ENCODE assay signal across 28 cellular contexts in genomic region chr7:51867117-51867516, GRCh38.
"Had no signal": no experiment of that assay in that cellular context is flagged by ENCODE, and none has a peak within 500 bp of the region (broad histone marks: within the 10 kb centered on the region; RNA-seq: fewer than 3 reads in every experiment).

No MANE protein-coding gene starts in this region.

- H3K36me3 ChIP-seq: left lung, lower lobe of right lung, neural progenitor cell, ovary, right atrium auricular region, right lobe of liver, suprapubic skin, thoracic aorta, tibial nerve, uterus had no signal

- H3K36me3 Mint-ChIP-seq: immature natural killer cell, mesothelial cell of epicardium, naive B cell, natural killer cell, neural progenitor cell, type B pancreatic cell had no signal

- H3K4me1 ChIP-seq: left lung, lower lobe of right lung, neural progenitor cell, right atrium auricular region, right lobe of liver, suprapubic skin, tibial nerve, uterus had no signal

- ATAC-seq: left colon, left lung, lower lobe of right lung, natural killer cell had no signal

- H3K27ac ChIP-seq: left lung, lower lobe of right lung, neural progenitor cell, ovary, right atrium auricular region, right lobe of liver, suprapubic skin, thoracic aorta, tibial nerve, uterus had no signal

- H3K27me3 ChIP-seq: left lung, neural progenitor cell, ovary, right atrium auricular region, right lobe of liver, suprapubic skin, tibial nerve, uterus had no signal

- H3K9me3 ChIP-seq: lower lobe of right lung, ovary, right atrium auricular region, right lobe of liver, suprapubic skin, thoracic aorta, tibial nerve, uterus had no signal

- H3K9ac ChIP-seq: neural progenitor cell had no signal

- H3K27me3 Mint-ChIP-seq: naive B cell; progenitor cell of endocrine pancreas; stimulated activated naive CD8-positive, alpha-beta T cell treated with anti-CD3 and anti-CD28 coated beads, Interleukin-15, Interleukin-2, amounts not matched to agents 100 ng/mL and 50 ng/mL, for 24 hours; type B pancreatic cell had no signal

- DNase-seq: hippocampal formation; immature natural killer cell; kidney; left colon; left lung; lower lobe of right lung; mammary epithelial cell; mesenchymal stem cell; naive B cell; natural killer cell; nephron progenitor cell; ovary; right lobe of liver; stimulated activated CD4-positive, alpha-beta T cell treated with anti-CD3 and anti-CD28 coated beads, Interleukin-15, amount 100 ng/mL, for 24 hours; stimulated activated CD4-positive, alpha-beta T cell treated with anti-CD3 and anti-CD28 coated beads, Interleukin-2, amount 100 ng/mL, for 24 hours; stimulated activated CD4-positive, alpha-beta T cell treated with anti-CD3 and anti-CD28 coated beads, Interleukin-4, amount 100 ng/mL, for 1 hour; stimulated activated naive CD4-positive, alpha-beta T cell; uterus had no signal

- H3K9me3 Mint-ChIP-seq: mesothelial cell of epicardium, neural progenitor cell, type B pancreatic cell had no signal

- H2AFZ ChIP-seq: neural progenitor cell had no signal

- H3K4me3 Mint-ChIP-seq: immature natural killer cell; mesothelial cell of epicardium; naive B cell; natural killer cell; nephron progenitor cell; neural progenitor cell; stimulated activated naive CD8-positive, alpha-beta T cell treated with anti-CD3 and anti-CD28 coated beads, Interleukin-15, Interleukin-2, amounts not matched to agents 100 ng/mL and 50 ng/mL, for 24 hours; type B pancreatic cell had no signal

- H3K4me3 ChIP-seq: left lung, lower lobe of right lung, neural progenitor cell, ovary, right atrium auricular region, right lobe of liver, smooth muscle cell, suprapubic skin, thoracic aorta, tibial nerve, uterus had no signal

- H3K4me1 Mint-ChIP-seq: immature natural killer cell, mesothelial cell of epicardium, naive B cell, natural killer cell, nephron progenitor cell, neural progenitor cell had no signal

- H3K4me2 ChIP-seq: neural progenitor cell, smooth muscle cell had no signal

- H3K27ac Mint-ChIP-seq: immature natural killer cell; mesothelial cell of epicardium; natural killer cell; nephron progenitor cell; neural progenitor cell; progenitor cell of endocrine pancreas; stimulated activated naive CD8-positive, alpha-beta T cell treated with anti-CD3 and anti-CD28 coated beads, Interleukin-15, Interleukin-2, amounts not matched to agents 100 ng/mL and 50 ng/mL, for 24 hours; type B pancreatic cell had no signal
